Comparison of ENCODE assay signal across 11 cellular contexts in the genomic region with DNA sequence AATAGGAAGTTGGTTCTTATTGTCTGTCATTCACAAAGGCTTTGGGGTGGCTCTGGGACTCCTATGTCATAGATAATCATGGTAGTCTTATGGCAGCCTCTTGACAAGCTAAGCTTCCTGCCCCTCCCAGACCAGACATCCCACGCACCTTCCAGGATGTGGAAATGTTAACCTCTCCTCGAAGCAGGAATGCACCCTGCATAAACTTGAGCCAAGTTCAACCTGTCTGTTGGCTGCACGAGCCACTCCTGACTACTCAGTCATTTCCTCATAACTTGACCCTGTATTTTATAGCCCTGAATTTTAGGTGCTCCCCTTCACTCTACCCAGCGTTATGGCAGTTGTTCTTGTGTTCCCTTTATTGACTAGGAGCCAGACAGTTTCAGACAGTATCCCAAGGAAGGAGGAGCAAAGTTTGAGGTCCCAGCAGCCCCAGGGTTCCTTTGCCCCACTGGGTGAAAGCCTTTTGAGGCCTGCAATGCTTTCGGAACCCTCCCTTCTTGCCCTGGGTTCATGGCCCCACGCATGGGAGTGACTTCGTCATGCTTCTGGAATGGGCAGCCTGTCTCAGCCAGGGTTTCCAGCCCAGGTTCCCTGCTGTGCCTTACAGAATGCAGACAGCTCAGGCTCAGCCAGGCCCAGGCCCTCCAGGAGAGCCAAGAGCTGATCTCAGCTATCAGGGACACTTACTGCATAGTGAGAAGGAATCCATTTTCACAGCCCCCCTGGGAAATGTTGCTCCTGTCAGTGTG. TPM values are rescaled to one million over a fixed set of nuclear protein-coding genes. Genes with fewer than 3 reads are reported as not detected.
DNase-seq lines count a peak whose midpoint lies in the region; ATAC-seq and TF ChIP-seq lines count a peak whose summit lies in the region.
"Had no signal": no experiment of that assay in that cellular context is flagged by ENCODE, and none has a peak within 500 bp of the region (broad histone marks: within the 10 kb centered on the region; RNA-seq: fewer than 3 reads in every experiment).

No MANE protein-coding gene starts in this region.

- H3K27me3 Mint-ChIP-seq in activated naive CD4-positive, alpha-beta T cell treated with anti-CD3 and anti-CD28 coated beads, Interleukin-2, amount 10 ng/mL, durations not matched to agents 7 days and 5 days: peaks cover 3% of the 10 kb centered on the region
- H3K27me3 Mint-ChIP-seq: stimulated activated naive CD8-positive, alpha-beta T cell treated with anti-CD3 and anti-CD28 coated beads, Interleukin-15, amount 100 ng/mL, for 72 hours had no signal

- H3K27me3 ChIP-seq in GM23248 (replicated peaks; ENCODE audit: insufficient read depth) (no peaks in the 10 kb centered on the region), skeletal muscle tissue (ENCODE audit: control insufficient read depth in 3 of 3, insufficient read depth in 3 of 3, low read length in 3 of 3) (no peaks in the 10 kb centered on the region)
- H3K27me3 ChIP-seq: ovary had no signal

- H3K9me3 ChIP-seq in GM23248 (ENCODE audit: low read depth) (no peaks in the 10 kb centered on the region), skeletal muscle tissue (ENCODE audit: control insufficient read depth in 3 of 3, low read length in 3 of 3) (no peaks in the 10 kb centered on the region)
- H3K9me3 ChIP-seq: ovary had no signal

- H2AFZ ChIP-seq in GM23248: peak overlapping the region; percentile 78

- H3K27ac ChIP-seq in GM23248 (peak overlapping the region; percentile 75), skeletal muscle tissue (ENCODE audit: low read depth, low read length) (peak overlapping the region; percentile 56)
- H3K27ac ChIP-seq: ovary had no signal

- no peak overlapping the region for H3K4me3 Mint-ChIP-seq in activated naive CD4-positive, alpha-beta T cell treated with anti-CD3 and anti-CD28 coated beads, Interleukin-2, amount 10 ng/mL, durations not matched to agents 7 days and 5 days
- H3K4me3 Mint-ChIP-seq: stimulated activated naive CD8-positive, alpha-beta T cell treated with anti-CD3 and anti-CD28 coated beads, Interleukin-15, amount 100 ng/mL, for 72 hours had no signal

- in situ Hi-C loops in GM23248 (cut with MboI) (no loop called here), astrocyte of the spinal cord (cut with HindIII; ENCODE audit: low sequenced_read_pairs) (no loop called here)

- H3K4me2 ChIP-seq in GM23248 (ENCODE audit: unreplicated experiment): peak overlapping the region; percentile 60

- ATAC-seq in GM18517 (IDR thresholded peaks at IDR 0.05; ENCODE audit: unreplicated experiment): no peak
- ATAC-seq: stimulated activated naive CD8-positive, alpha-beta T cell treated with anti-CD3 and anti-CD28 coated beads, Interleukin-15, amount 100 ng/mL, for 72 hours had no signal

- H3K79me2 ChIP-seq in GM23248 (ENCODE audit: insufficient read depth): no peaks in the 10 kb centered on the region

- H3K27ac Mint-ChIP-seq in activated naive CD4-positive, alpha-beta T cell treated with anti-CD3 and anti-CD28 coated beads, Interleukin-2, amount 10 ng/mL, durations not matched to agents 7 days and 5 days: no peak overlapping the region

- H3K4me1 ChIP-seq in GM23248 (ENCODE audit: insufficient read depth) (peaks cover 40% of the 10 kb centered on the region), skeletal muscle tissue (ENCODE audit: control insufficient read depth in 3 of 3, insufficient read depth in 3 of 3, low read length in 3 of 3) (peaks cover 24 to 43% (median 35%) of the 10 kb centered on the region in 3 donors)

- no peaks in the 10 kb centered on the region for H3K36me3 Mint-ChIP-seq in activated naive CD4-positive, alpha-beta T cell treated with anti-CD3 and anti-CD28 coated beads, Interleukin-2, amount 10 ng/mL, durations not matched to agents 7 days and 5 days

- no peak overlapping the region for H3K4me3 ChIP-seq in GM23248
- no peak overlapping the region for H3K4me3 ChIP-seq in astrocyte of the spinal cord (ENCODE audit: low read depth, low read length)
- H3K4me3 ChIP-seq in skeletal muscle tissue (ENCODE audit: low read length in 3 of 3): peak overlapping the region in 1 of 3 donors; percentile 42
- H3K4me3 ChIP-seq: ovary had no signal

- peak; percentile 95 for DNase-seq in GM23248
- peak; percentile 98 for DNase-seq in astrocyte of the spinal cord (ENCODE audit: low read depth, low spot score)
- peak; percentile 18 for DNase-seq in hepatic stellate cell (ENCODE audit: low spot score)
- DNase-seq in DMS153 (lab: John Stamatoyannopoulos, UW): no peak
- no peak for DNase-seq in NCI-H1092 (lab: John Stamatoyannopoulos, UW)
- DNase-seq in activated naive CD4-positive, alpha-beta T cell treated with anti-CD3 and anti-CD28 coated beads, Interleukin-2, amount 10 ng/mL, durations not matched to agents 7 days and 5 days: no peak
- DNase-seq: DMS79; stimulated activated naive CD8-positive, alpha-beta T cell treated with anti-CD3 and anti-CD28 coated beads, Interleukin-15, amount 100 ng/mL, for 72 hours had no signal

- 14% methylated on average over 7 of the region's 7 CpGs for WGBS in GM23248 (ENCODE audit: low coverage in 1 of 2, low lambda C conversion rate in 2 of 2, missing lambda C conversion rate in 2 of 2), 2 experiments

- peak overlapping the region; percentile 45; the same call in 1 of the 2 replicates for H3K9ac ChIP-seq in GM23248
- peak overlapping the region in 1 of 3 donors; percentile 55 for H3K9ac ChIP-seq in skeletal muscle tissue (ENCODE audit: low read depth in 1 of 3, low read length in 3 of 3)

- no peaks in the 10 kb centered on the region for H3K9me2 ChIP-seq in GM23248 (ENCODE audit: insufficient read depth)

- TF ChIP-seq CTCF in astrocyte of the spinal cord (IDR thresholded peaks at IDR 0.05; ENCODE audit: low read depth, low read length): no peak

- no peaks in the 10 kb centered on the region for H4K20me1 ChIP-seq in GM23248 (ENCODE audit: insufficient read depth)

- H3F3A ChIP-seq in GM23248 (ENCODE audit: insufficient read depth): peaks cover 29% of the 10 kb centered on the region; the same call in 1 of the 2 replicates

- CTCF ChIA-PET in activated naive CD4-positive, alpha-beta T cell treated with anti-CD3 and anti-CD28 coated beads, Interleukin-2, amount 10 ng/mL, durations not matched to agents 7 days and 5 days (lab: Charles Lee): interaction anchor here (0.9 kb wide), 1 partner anchor 9 kb away, joined by 3 read pairs; no protein-coding TSS in a partner anchor

- no peaks in the 10 kb centered on the region for H3K36me3 ChIP-seq in GM23248 (ENCODE audit: low read depth)
- no peaks in the 10 kb centered on the region for H3K36me3 ChIP-seq in skeletal muscle tissue (ENCODE audit: control insufficient read depth in 3 of 3, insufficient read depth in 3 of 3, low read length in 3 of 3)
- H3K36me3 ChIP-seq: ovary had no signal

- H3K4me1 Mint-ChIP-seq in activated naive CD4-positive, alpha-beta T cell treated with anti-CD3 and anti-CD28 coated beads, Interleukin-2, amount 10 ng/mL, durations not matched to agents 7 days and 5 days: no peaks in the 10 kb centered on the region

- no peaks in the 10 kb centered on the region for H3K9me3 Mint-ChIP-seq in activated naive CD4-positive, alpha-beta T cell treated with anti-CD3 and anti-CD28 coated beads, Interleukin-2, amount 10 ng/mL, durations not matched to agents 7 days and 5 days
- H3K9me3 Mint-ChIP-seq: stimulated activated naive CD8-positive, alpha-beta T cell treated with anti-CD3 and anti-CD28 coated beads, Interleukin-15, amount 100 ng/mL, for 72 hours had no signal

RNA-seq across cellular contexts. Expression of gene INO80C, which starts 15.6 kb away (rescaled TPM):
- 0.97 and 2.3 TPM in 2 replicates for total RNA-seq in GM23248 (2014; rRNA removed; shearing (Covaris generic))
- polyA plus RNA-seq in GM23248 (2016; fragmentation: Nextera tagmentation; extraction: Ambion mirVana): 9.0 and 9.4 TPM in 2 replicates
- total RNA-seq in skeletal muscle tissue: 4.7 TPM

Comparison
In these comparisons a context has a peak if more than half of its experiments do, and no peak if none do; other contexts are left out.
1. DNase-seq: peak in GM23248 (single experiment), astrocyte of the spinal cord (single experiment) and hepatic stellate cell (single experiment); none in DMS153 (single experiment), NCI-H1092 (single experiment) and activated naive CD4-positive, alpha-beta T cell treated with anti-CD3 and anti-CD28 coated beads, Interleukin-2, amount 10 ng/mL, durations not matched to agents 7 days and 5 days (single experiment).